ENCODE assay signal across 8 cellular contexts in genomic region chr6:43369174-43370002, GRCh38. TPM values are rescaled to one million over a fixed set of nuclear protein-coding genes. Genes with fewer than 3 reads are reported as not detected.
DNase-seq lines count a peak whose midpoint lies in the region; ATAC-seq and TF ChIP-seq lines count a peak whose summit lies in the region.

A gene with protein sequence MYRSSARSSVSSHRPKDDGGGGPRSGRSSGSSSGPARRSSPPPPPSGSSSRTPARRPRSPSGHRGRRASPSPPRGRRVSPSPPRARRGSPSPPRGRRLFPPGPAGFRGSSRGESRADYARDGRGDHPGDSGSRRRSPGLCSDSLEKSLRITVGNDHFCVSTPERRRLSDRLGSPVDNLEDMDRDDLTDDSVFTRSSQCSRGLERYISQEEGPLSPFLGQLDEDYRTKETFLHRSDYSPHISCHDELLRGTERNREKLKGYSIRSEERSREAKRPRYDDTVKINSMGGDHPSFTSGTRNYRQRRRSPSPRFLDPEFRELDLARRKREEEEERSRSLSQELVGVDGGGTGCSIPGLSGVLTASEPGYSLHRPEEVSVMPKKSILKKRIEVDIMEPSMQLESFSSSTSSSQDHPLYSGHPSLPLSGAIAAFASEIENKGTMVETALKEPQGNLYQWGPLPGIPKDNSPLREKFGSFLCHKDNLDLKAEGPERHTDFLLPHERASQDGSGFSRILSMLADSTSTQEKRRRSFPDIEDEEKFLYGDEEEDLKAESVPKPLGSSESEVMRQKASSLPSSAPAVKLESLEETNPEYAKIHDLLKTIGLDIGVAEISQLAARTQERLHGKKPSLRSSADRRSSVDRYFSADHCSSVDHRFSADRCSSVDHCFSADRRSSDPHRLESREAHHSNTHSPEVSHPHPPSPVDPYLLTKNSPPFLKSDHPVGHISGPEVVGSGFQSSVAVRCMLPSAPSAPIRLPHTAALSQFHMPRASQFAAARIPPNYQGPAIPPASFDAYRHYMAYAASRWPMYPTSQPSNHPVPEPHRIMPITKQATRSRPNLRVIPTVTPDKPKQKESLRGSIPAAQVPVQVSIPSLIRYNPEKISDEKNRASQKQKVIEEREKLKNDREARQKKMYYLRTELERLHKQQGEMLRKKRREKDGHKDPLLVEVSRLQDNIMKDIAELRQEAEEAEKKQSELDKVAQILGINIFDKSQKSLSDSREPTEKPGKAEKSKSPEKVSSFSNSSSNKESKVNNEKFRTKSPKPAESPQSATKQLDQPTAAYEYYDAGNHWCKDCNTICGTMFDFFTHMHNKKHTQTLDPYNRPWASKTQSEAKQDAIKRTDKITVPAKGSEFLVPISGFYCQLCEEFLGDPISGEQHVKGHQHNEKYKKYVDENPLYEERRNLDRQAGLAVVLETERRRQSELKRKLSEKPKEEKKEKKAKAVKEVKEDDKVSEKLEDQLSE (N-terminal part only) (minus strand): TSS chr6:43369647. CDS start chr6:43369365, 282 bp downstream.

- H2AFZ ChIP-seq in PC-3 (ENCODE audit: low read length): peak within 1 kb of the TSS; percentile 98

- H4K20me1 ChIP-seq in PC-3 (ENCODE audit: low read length): no peaks in the 10 kb centered on the region

- H3K36me3 ChIP-seq in PC-3 (ENCODE audit: low read depth, low read length) (0 out of 2 replicates have a peak, but pooled peaks cover 5% of the 10 kb centered on the region), mucosa of descending colon (ENCODE audit: low read depth) (no peaks in the 10 kb centered on the region)

- no peaks in the 10 kb centered on the region for H3K9me2 ChIP-seq in PC-3 (replicated peaks; ENCODE audit: low read length)

- intact Hi-C loops in PC-3 (cut with micrococcal nuclease) (loop anchor here (10.0 kb wide), 1 partner anchor 135 kb away; no protein-coding TSS in a partner anchor), mucosa of descending colon (cut with DNase I, micrococcal nuclease) (no loop called here)

- H3K4me2 ChIP-seq in PC-3 (ENCODE audit: low read length): peak within 1 kb of the TSS; percentile 85

- no peaks in the 10 kb centered on the region for H3K27me3 ChIP-seq in PC-3 (ENCODE audit: low read length)

- peak within 1 kb of the TSS; percentile 61 for H3K9ac ChIP-seq in PC-3 (ENCODE audit: low read length)

- H3F3A ChIP-seq in PC-3 (ENCODE audit: low read length, unreplicated experiment): no peaks in the 10 kb centered on the region

- peak; percentile 78 for ATAC-seq in GM21619 (IDR thresholded peaks at IDR 0.05; ENCODE audit: unreplicated experiment)
- ATAC-seq in PC-3: peak; percentile 95
- ATAC-seq in mucosa of descending colon: peak; percentile 99

- H3K79me2 ChIP-seq in PC-3 (ENCODE audit: low read length): peaks cover 18% of the 10 kb centered on the region

- CTCF ChIA-PET in PC-3 (lab: Charles Lee): interaction anchor here (0.6 to 0.7 kb wide), 5 partner anchors 14 to 764 kb away, joined by 3 to 7 read pairs (median 3); no protein-coding TSS in a partner anchor

- TF ChIP-seq CTCF in PC-3 (conservative IDR thresholded peaks at IDR 0.05; ENCODE audit: low read depth, low read length) (no peak), mucosa of descending colon (IDR thresholded peaks at IDR 0.05) (no peak)

- H3K9me3 ChIP-seq in PC-3 (ENCODE audit: low read length) (no peaks in the 10 kb centered on the region), mucosa of descending colon (no peaks in the 10 kb centered on the region)

- no TSS peak for BruUV-seq in PC-3 (replicated peaks; lab: Mats Ljungman, UMichigan)

- H3K4me1 ChIP-seq in PC-3 (ENCODE audit: insufficient read depth, low read length): peaks cover 22% of the 10 kb centered on the region
- peaks cover 3% of the 10 kb centered on the region for H3K4me1 ChIP-seq in mucosa of descending colon (ENCODE audit: low read depth)

- peak within 1 kb of the TSS; percentile 58 for H3K4me3 ChIP-seq in Jurkat, Clone E6-1 (ENCODE audit: low read length)
- H3K4me3 ChIP-seq in PC-3 (ENCODE audit: low read length): peak within 1 kb of the TSS; percentile 94
- H3K4me3 ChIP-seq in mucosa of descending colon: peak within 1 kb of the TSS; percentile 85

- POLR2A ChIA-PET in PC-3 (lab: Charles Lee; ENCODE audit: unreplicated experiment): interaction anchor here (0.6 to 0.7 kb wide), 3 partner anchors 45 to 199 kb away, joined by 3 to 6 read pairs (median 5); partner anchors contain the start of gene DLK2

- DNase-seq in DMS114 treated with DMSO at 0.1 percent for 48 hours (lab: John Stamatoyannopoulos, UW; ENCODE audit: unreplicated experiment): peak; percentile 98
- peak; percentile 93 for DNase-seq in Jurkat, Clone E6-1 (ENCODE audit: low read depth, low spot score)
- peak; percentile 97 for DNase-seq in PC-3
- peak; percentile 86 for DNase-seq in activated T-cell treated with anti-CD3 and anti-CD28 coated beads for 4 hours
- DNase-seq in epithelial cell of prostate (ENCODE audit: low read depth, low spot score): peak; percentile 73
- peak; percentile 95 to 98 (median 97) for DNase-seq in mucosa of descending colon
- DNase-seq in stimulated activated CD8-positive, alpha-beta memory T cell treated with anti-CD3 and anti-CD28 coated beads, Interleukin-4, amount 100 ng/mL, for 1 hour (ENCODE audit: low read depth in 2 of 2, low spot score in 1 of 2): peak; percentile 80 to 85

- H3K27ac ChIP-seq in PC-3 (ENCODE audit: low read length): peak within 1 kb of the TSS; percentile 60
- H3K27ac ChIP-seq in epithelial cell of prostate: peak within 1 kb of the TSS; percentile 84

RNA-seq across cellular contexts. Expression of the gene that starts here (rescaled TPM):
- 13.5 TPM for polyA plus RNA-seq in Jurkat, Clone E6-1 (2012; ENCODE audit: insufficient read depth, insufficient read length)
- total RNA-seq in PC-3 (2014; rRNA removed): 8.2 and 8.9 TPM in 2 replicates
- 10 to 100 TPM; 12.4 to 24.3 (median 16.9) TPM for total RNA-seq in mucosa of descending colon

Comparison
In these comparisons a context has a peak if more than half of its experiments do, and no peak if none do; other contexts are left out.
1. Peak in every context shown above with its lines: DNase-seq, ATAC-seq, H3K4me3 ChIP-seq and H3K27ac ChIP-seq.